ENCODE assay signal across 12 cellular contexts in genomic region chr7:30894866-30895408, GRCh38. TPM values are rescaled to one million over a fixed set of nuclear protein-coding genes. Genes with fewer than 3 reads are reported as not detected.
A peak's percentile ranks its signal among the peaks of the same experiment; 100 is the strongest.
DNase-seq lines count a peak whose midpoint lies in the region; ATAC-seq and TF ChIP-seq lines count a peak whose summit lies in the region.
"Had no signal": no experiment of that assay in that cellular context is flagged by ENCODE, and none has a peak within 500 bp of the region (broad histone marks: within the 10 kb centered on the region; RNA-seq: fewer than 3 reads in every experiment).

No MANE protein-coding gene starts in this region.

- ATAC-seq in HCT116 (0 out of 2 replicates have a peak, but pooled peaks have one; percentile 29), right lobe of liver (no peak), GM21360 (IDR thresholded peaks at IDR 0.05; ENCODE audit: unreplicated experiment) (no peak), GM21737 (IDR thresholded peaks at IDR 0.05; ENCODE audit: unreplicated experiment) (no peak)
- ATAC-seq: left colon had no signal

- H3K9me3 ChIP-seq in A673 (ENCODE audit: low read depth, low read length, poor library complexity, severe bottlenecking) (no peaks in the 10 kb centered on the region), HCT116 (ENCODE audit: control insufficient read depth in 1 of 2, insufficient read depth in 1 of 2, low read depth in 1 of 2, low read length in 2 of 2) (no peaks in the 10 kb centered on the region), right lobe of liver (no peaks in the 10 kb centered on the region)

- H3K4me3 ChIP-seq in A673 (ENCODE audit: low read depth, low read length, poor library complexity, severe bottlenecking) (no peak overlapping the region), HCT116 (replicated peaks in 1 of 2; ENCODE audit: low read depth in 1 of 2, low read length in 2 of 2) (no peak overlapping the region), right lobe of liver (no peak overlapping the region)

- H3K4me2 ChIP-seq in HCT116 (ENCODE audit: low read length), result no peak overlapping the region

- H4K20me1 ChIP-seq in HCT116 (ENCODE audit: insufficient read depth), result no peaks in the 10 kb centered on the region

- DNase-seq in A673 (ENCODE audit: low spot score) (no peak), HCT116 (ENCODE audit: low read depth, low spot score) (no peak), amniotic epithelial cell (ENCODE audit: low read depth) (peak; percentile 41), right lobe of liver (no peak)
- no peak for DNase-seq in stimulated activated CD8-positive, alpha-beta memory T cell treated with anti-CD3 and anti-CD28 coated beads, Interleukin-4, amount 100 ng/mL, for 48 hours
- no peak for DNase-seq in activated CD4-positive, alpha-beta T cell treated with anti-CD3 and anti-CD28 coated beads, Interleukin-2, amount 50 U/mL, for 1 hour
- DNase-seq: CD4-positive, alpha-beta T cell; left colon; NCI-H1105 treated with DMSO at 0.1 percent for 48 hours had no signal

- no peak overlapping the region for H2AFZ ChIP-seq in HCT116 (ENCODE audit: low read depth, low read length, poor library complexity, severe bottlenecking)

- CTCF ChIA-PET in A673 (lab: Charles Lee) (no interaction called here), HCT116 (lab: Charles Lee) (no interaction called here)

- no peak overlapping the region for H3K9ac ChIP-seq in HCT116 (ENCODE audit: low read length)

- intact Hi-C loops in A673 (cut with micrococcal nuclease; ENCODE audit: unreplicated experiment), result no loop called here
- intact Hi-C loops in HCT116 (cut with micrococcal nuclease), result no loop called here
- intact Hi-C loops in right lobe of liver (cut with DNase I), result no loop called here

- POLR2A ChIA-PET in A673 (lab: Charles Lee; ENCODE audit: low non-redundant PET) (no interaction called here), HCT116 (lab: Charles Lee) (no interaction called here)

- TF ChIP-seq RAD21 in HCT116 (IDR thresholded peaks at IDR 0.05; ENCODE audit: low read depth), result no peak

- H3K79me2 ChIP-seq in HCT116 (ENCODE audit: insufficient read depth, low read length), result no peaks in the 10 kb centered on the region

- H3K27me3 ChIP-seq in A673 (replicated peaks; ENCODE audit: insufficient read depth, low read depth, low read length, poor library complexity) (no peaks in the 10 kb centered on the region), HCT116 (ENCODE audit: insufficient read depth, low read length) (no peaks in the 10 kb centered on the region), right lobe of liver (no peaks in the 10 kb centered on the region)

- H3K36me3 ChIP-seq in A673 (ENCODE audit: insufficient read depth, low read length, poor library complexity, severe bottlenecking), result no peaks in the 10 kb centered on the region
- H3K36me3 ChIP-seq in HCT116 (ENCODE audit: control insufficient read depth in 1 of 2, insufficient read depth in 2 of 2, low read length in 2 of 2), result no peaks in the 10 kb centered on the region
- no peaks in the 10 kb centered on the region for H3K36me3 ChIP-seq in right lobe of liver

- BruUV-seq in A673 (replicated peaks; lab: Mats Ljungman, UMichigan), result no TSS peak
- BruUV-seq in HCT116 (replicated peaks; lab: Mats Ljungman, UMichigan), result no TSS peak

- WGBS in right lobe of liver (ENCODE audit: insufficient coverage, low coverage, low lambda C conversion rate, missing lambda C conversion rate), result 82% methylated on average over 5 of the region's 13 CpGs

- no peak for TF ChIP-seq POLR2A in HCT116 (IDR thresholded peaks at IDR 0.05; ENCODE audit: borderline replicate concordance, extremely low read depth, insufficient read depth, insufficient read length)
- TF ChIP-seq POLR2A in right lobe of liver (IDR thresholded peaks at IDR 0.05), result no peak

- H3K4me1 ChIP-seq in A673 (ENCODE audit: insufficient read depth, low read length, poor library complexity, severe bottlenecking), result peaks cover 14% of the 10 kb centered on the region
- H3K4me1 ChIP-seq in HCT116 (ENCODE audit: control insufficient read depth in 1 of 2, insufficient read depth in 2 of 2, low read length in 2 of 2), result no peaks in the 10 kb centered on the region
- peaks cover 0 to 38% (median 12%) of the 10 kb centered on the region in 4 donors for H3K4me1 ChIP-seq in right lobe of liver

- H3K9me2 ChIP-seq in HCT116 (ENCODE audit: insufficient read depth), result no peaks in the 10 kb centered on the region

- RAD21 ChIA-PET in HCT116 (lab: Charles Lee; ENCODE audit: low non-redundant PET in 1 of 2, low total read pairs in 2 of 2, uncharacterized antibody in 2 of 2, unreplicated experiment in 2 of 2), result no interaction called here

- TF ChIP-seq CTCF in A673 (conservative IDR thresholded peaks at IDR 0.05; ENCODE audit: low read depth, low read length) (peak; percentile 21; the same call in 1 of the 2 replicates), HCT116 (IDR thresholded peaks at IDR 0.05 in 2 of 3, conservative IDR thresholded peaks at IDR 0.05 in 1 of 3; ENCODE audit: borderline replicate concordance in 1 of 3, insufficient read depth in 1 of 3, low read depth in 2 of 3, low read length in 2 of 3) (no peak), right lobe of liver (IDR thresholded peaks at IDR 0.05) (peak in 1 of 4 donors; percentile 6)

- H3K27ac ChIP-seq in A673 (ENCODE audit: low read depth, low read length, poor library complexity, severe bottlenecking) (no peak overlapping the region), HCT116 (ENCODE audit: low read depth, low read length) (no peak overlapping the region), right lobe of liver (peak overlapping the region in 2 of 3 donors; percentile 68 to 72)

TF ChIP-seq in HCT116, 20 proteins besides CTCF, POLR2A, EP300 and RAD21:
- TF ChIP-seq POLR2AphosphoS5 (IDR thresholded peaks at IDR 0.05; ENCODE audit: low read depth, low read length) (no peak), REST (IDR thresholded peaks at IDR 0.05; ENCODE audit: low read depth) (no peak), SP1 (IDR thresholded peaks at IDR 0.05; ENCODE audit: low read depth) (no peak), FOSL1 (IDR thresholded peaks at IDR 0.05; ENCODE audit: low read depth) (no peak), CEBPB (IDR thresholded peaks at IDR 0.05; ENCODE audit: low read depth) (no peak), ZNF274 (IDR thresholded peaks at IDR 0.05; ENCODE audit: low read depth, low read length) (no peak), SIN3A (IDR thresholded peaks at IDR 0.05; ENCODE audit: low read depth) (no peak), JUND (IDR thresholded peaks at IDR 0.05) (no peak)

RNA-seq across cellular contexts. Expression of gene AQP1, which starts 16.7 kb away (rescaled TPM):
- total RNA-seq in A673 (2021), result 0.37 and 0.49 TPM in 2 replicates
- 2.0 TPM for total RNA-seq in HCT116 (2021; ENCODE audit: unreplicated experiment)
- polyA plus RNA-seq in HCT116 (2012), result 1.4 and 1.5 TPM in 2 replicates
- 10 to 100 TPM; 11.3 to 20.8 (median 14.8) TPM for total RNA-seq in right lobe of liver
- total RNA-seq: HT1080 had no signal

Comparison
In these comparisons a context has a peak if more than half of its experiments do, and no peak if none do; other contexts are left out.
1. H3K27ac ChIP-seq: peak in right lobe of liver (2 of 3); none in A673 (single experiment) and HCT116 (single experiment).